31 cellular contexts compared by ENCODE assay signal in the genomic region with DNA sequence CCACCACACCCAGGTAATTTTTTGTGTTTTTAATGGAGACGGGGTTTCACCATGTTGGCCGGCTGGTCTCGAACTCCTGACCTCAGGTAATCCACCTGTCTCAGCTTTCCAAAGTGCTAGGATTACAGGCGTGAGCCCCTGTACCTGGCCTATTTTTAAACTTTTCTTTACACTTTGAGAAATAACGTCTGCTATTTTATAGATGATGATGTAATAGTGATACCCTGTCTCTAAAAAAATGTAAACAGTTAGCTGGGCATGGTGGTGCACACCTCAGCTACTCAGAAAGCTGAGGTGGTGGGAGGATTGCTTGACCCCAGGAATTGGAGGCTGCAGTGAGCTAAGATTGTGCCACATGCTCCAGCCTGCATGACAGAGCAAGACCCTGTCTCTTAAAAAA.
"Had no signal": no experiment of that assay in that cellular context is flagged by ENCODE, and none has a peak within 500 bp of the region (broad histone marks: within the 10 kb centered on the region; RNA-seq: fewer than 3 reads in every experiment).

No MANE protein-coding gene starts in this region.

- H3K36me3 ChIP-seq: brain microvascular endothelial cell had no signal

- H3K27ac ChIP-seq: body of pancreas, brain microvascular endothelial cell, breast epithelium, VCaP had no signal

- H3K27me3 ChIP-seq: body of pancreas, brain microvascular endothelial cell, breast epithelium had no signal

- ATAC-seq: activated CD4-positive, alpha-beta T cell treated with anti-CD3 and anti-CD28 coated beads for 36 hours; activated CD4-positive, CD25-positive, alpha-beta regulatory T cell treated with anti-CD3 and anti-CD28 coated beads, Interleukin-2, amount 50 U/mL, for 24 hours; activated CD8-positive, alpha-beta memory T cell treated with anti-CD3 and anti-CD28 coated beads, Interleukin-2, amount 10 ng/mL, durations not matched to agents 7 days and 5 days; activated CD8-positive, alpha-beta T cell treated with anti-CD3 and anti-CD28 coated beads, Interleukin-2, amount 10 ng/mL, durations not matched to agents 7 days and 5 days; activated naive CD8-positive, alpha-beta T cell treated with anti-CD3 and anti-CD28 coated beads, Interleukin-2, amount 50 U/mL, for 24 hours; body of pancreas had no signal

- H3K4me3 ChIP-seq: body of pancreas, breast epithelium had no signal

- FAIRE-seq: astrocyte had no signal

- H3K4me1 ChIP-seq: body of pancreas, breast epithelium had no signal

- DNase-seq: activated CD4-positive, alpha-beta memory T cell treated with anti-CD3 and anti-CD28 coated beads, Interleukin-2, amount 10 ng/mL, durations not matched to agents 7 days and 5 days; activated CD4-positive, alpha-beta T cell treated with anti-CD3 and anti-CD28 coated beads for 1 hour; activated CD4-positive, alpha-beta T cell treated with anti-CD3 and anti-CD28 coated beads for 36 hours; activated CD4-positive, alpha-beta T cell treated with anti-CD3 and anti-CD28 coated beads for 48 hours; activated CD4-positive, alpha-beta T cell treated with anti-CD3 and anti-CD28 coated beads, Interleukin-2, amount 10 ng/mL, durations not matched to agents 7 days and 5 days; activated CD4-positive, alpha-beta T cell treated with anti-CD3 and anti-CD28 coated beads, Interleukin-2, amount 50 U/mL, for 48 hours; activated CD4-positive, CD25-positive, alpha-beta regulatory T cell; activated CD8-positive, alpha-beta memory T cell treated with anti-CD3 and anti-CD28 coated beads for 24 hours; activated CD8-positive, alpha-beta memory T cell treated with anti-CD3 and anti-CD28 coated beads, Interleukin-2, amount 10 ng/mL, durations not matched to agents 7 days and 5 days; activated CD8-positive, alpha-beta memory T cell treated with anti-CD3 and anti-CD28 coated beads, Interleukin-2, amount 50 U/mL, for 48 hours; activated CD8-positive, alpha-beta T cell treated with anti-CD3 and anti-CD28 coated beads, Interleukin-2, amount 10 ng/mL, durations not matched to agents 7 days and 5 days; activated effector memory CD4-positive, alpha-beta T cell treated with Interleukin-2 at 50 U/mL for 16 hours; activated gamma-delta T cell; activated naive CD4-positive, alpha-beta T cell treated with anti-CD3 and anti-CD28 coated beads, Interleukin-2, amount 10 ng/mL, durations not matched to agents 7 days and 5 days; activated naive CD4-positive, alpha-beta T cell treated with Interleukin-2 at 50 U/mL for 16 hours; activated naive CD8-positive, alpha-beta T cell treated with anti-CD3 and anti-CD28 coated beads, Interleukin-2, amount 10 ng/mL, durations not matched to agents 7 days and 5 days; activated naive CD8-positive, alpha-beta T cell treated with anti-CD3 and anti-CD28 coated beads, Interleukin-2, amount 50 U/mL, for 24 hours; activated T-cell treated with anti-CD3 and anti-CD28 coated beads, Interleukin-2, amount 50 U/mL, for 24 hours; activated T-cell treated with anti-CD3 and anti-CD28 coated beads, Interleukin-2, amount 50 U/mL, for 48 hours; amygdala; anterior cingulate cortex; body of pancreas; brain microvascular endothelial cell; central memory CD4-positive, alpha-beta T cell; T-helper 1 cell; T-helper 2 cell; T-helper 9 cell had no signal
